In genomic region chr3:63768888-63769287, GRCh38 we compare ENCODE assay signal across 11 cellular contexts. TPM values are rescaled to one million over a fixed set of nuclear protein-coding genes. Genes with fewer than 3 reads are reported as not detected.
"Had no signal": no experiment of that assay in that cellular context is flagged by ENCODE, and none has a peak within 500 bp of the region (broad histone marks: within the 10 kb centered on the region; RNA-seq: fewer than 3 reads in every experiment).

No MANE protein-coding gene starts in this region.

- H3K27ac ChIP-seq: GM23248, HL-60, KMS-11 had no signal

- ATAC-seq: HCT116, HepG2 had no signal

- H3K4me3 ChIP-seq: GM23248, HAP-1 had no signal

- H3K9me3 ChIP-seq: HAP-1 had no signal

- H3K36me3 ChIP-seq: HAP-1 had no signal

- H3K9ac ChIP-seq: GM23248, KMS-11 had no signal

- DNase-seq: GM23248, GOT3, H7, HFFc6, KBM-7 had no signal

- H3K4me1 ChIP-seq: HAP-1 had no signal

RNA-seq across cellular contexts. Expression of gene C3orf49, which starts 50.2 kb away (rescaled TPM):
- total RNA-seq: GM23248, H4, H7, HepG2, HFFc6 had no signal
